In the genomic region with DNA sequence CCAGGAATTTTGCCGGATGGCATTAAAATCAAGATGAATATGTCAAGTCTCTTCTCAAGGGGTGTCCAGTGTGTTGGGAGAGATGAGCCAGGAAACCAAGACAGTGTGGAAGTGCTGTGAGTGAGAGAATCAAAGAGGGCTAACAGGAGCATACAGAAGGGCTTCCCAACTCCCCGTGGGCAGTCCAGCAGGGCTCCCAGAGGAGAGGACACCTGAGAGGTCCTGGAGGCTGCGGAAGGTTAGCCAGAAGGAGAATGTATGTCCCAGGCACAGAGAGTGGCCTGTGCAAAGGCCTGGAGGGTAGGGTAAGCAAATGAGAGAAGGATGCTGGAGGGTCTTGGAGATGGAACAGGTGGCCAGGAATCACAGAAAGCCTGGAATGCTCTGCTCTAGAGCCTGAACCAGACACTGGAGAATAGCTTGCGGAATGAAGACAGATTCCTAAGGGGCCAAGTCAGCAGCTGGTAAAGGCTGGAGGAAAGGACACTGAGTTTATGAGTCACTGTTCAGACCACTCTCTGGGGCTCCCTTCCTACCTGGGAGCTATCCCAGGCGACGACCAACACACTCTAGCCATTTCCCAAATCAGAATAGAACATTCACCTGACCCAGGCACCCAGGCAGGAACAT, we compare ENCODE assay signal across 8 cellular contexts. TPM values are rescaled to one million over a fixed set of nuclear protein-coding genes. Genes with fewer than 3 reads are reported as not detected.
DNase-seq lines count a peak whose midpoint lies in the region; ATAC-seq, FAIRE-seq and TF ChIP-seq lines count a peak whose summit lies in the region.

No MANE protein-coding gene starts in this region.

- TF ChIP-seq EP300 in HepG2 (IDR thresholded peaks at IDR 0.05; ENCODE audit: low read depth in 2 of 2, low read length in 2 of 2) (no peak), HepG2 (CRISPR knock-in tag; IDR thresholded peaks at IDR 0.05; ENCODE audit: borderline replicate concordance) (no peak)

- H4K20me1 ChIP-seq in OCI-LY7 (ENCODE audit: insufficient read depth, low read length) (no peaks in the 10 kb centered on the region), HepG2 (ENCODE audit: insufficient read depth, low read length) (no peaks in the 10 kb centered on the region)

- H3K4me3 ChIP-seq in upper lobe of right lung (no peak overlapping the region), OCI-LY7 (ENCODE audit: low read depth, low read length, poor library complexity, severe bottlenecking) (no peak overlapping the region), HepG2 (replicated peaks in 1 of 3; ENCODE audit: insufficient read depth in 1 of 3, low read depth in 2 of 3, low read length in 3 of 3) (no peak overlapping the region)

- H3K36me3 ChIP-seq in upper lobe of right lung (no peaks in the 10 kb centered on the region), OCI-LY7 (ENCODE audit: insufficient read depth, low read length) (peaks cover 6% of the 10 kb centered on the region; the same call in 1 of the 2 replicates), HepG2 (replicated peaks in 1 of 2; ENCODE audit: control insufficient read depth in 1 of 2, insufficient read depth in 2 of 2, low read length in 2 of 2) (no peaks in the 10 kb centered on the region)

- POLR2A ChIA-PET in OCI-LY7 (lab: Charles Lee) (interaction anchor here (1.0 to 7.2 kb wide), 6 partner anchors 18 to 67 kb away, joined by 3 to 49 read pairs (median 4); a partner anchor contains a TSS), HepG2 (lab: Yijun Ruan, JAX) (interaction anchor here (4.5 kb wide), 1 partner anchor 61 kb away, joined by 25 read pairs; a partner anchor contains a TSS)

- H3K4me3 Mint-ChIP-seq in activated naive CD4-positive, alpha-beta T cell treated with anti-CD3 and anti-CD28 coated beads for 36 hours, result no peak overlapping the region
- H3K4me3 Mint-ChIP-seq in activated T-cell treated with anti-CD3 and anti-CD28 coated beads, Interleukin-2, amount 50 U/mL, for 72 hours, result peak overlapping the region in 1 of 2 donors; percentile 84

- no peak overlapping the region for H3K9ac ChIP-seq in HepG2 (ENCODE audit: insufficient read depth, low read depth, low read length)

- BruUV-seq in OCI-LY7 (replicated peaks; lab: Mats Ljungman, UMichigan) (no TSS peak), HepG2 (replicated peaks; lab: Mats Ljungman, UMichigan) (no TSS peak)

- no peak for DNase-seq in activated naive CD4-positive, alpha-beta T cell treated with anti-CD3 and anti-CD28 coated beads for 36 hours
- no peak for DNase-seq in activated naive CD4-positive, alpha-beta T cell (lab: John Stamatoyannopoulos, UW)
- DNase-seq in activated T-cell treated with anti-CD3 and anti-CD28 coated beads, Interleukin-2, amount 50 U/mL, for 72 hours, result no peak
- peak; percentile 89 for DNase-seq in kidney tubule cell (ENCODE audit: low spot score)
- no peak for DNase-seq in upper lobe of right lung
- no peak for DNase-seq in GM19239 (ENCODE audit: insufficient read length, low spot score)
- no peak for DNase-seq in OCI-LY7 (ENCODE audit: low spot score)
- DNase-seq in HepG2 (ENCODE audit: low spot score), result no peak

- in situ Hi-C loops in HepG2 (cut with HindIII; ENCODE audit: extremely low pct_ligation_motif_present, low pct_unique_long_range_greater_than_20kb), result loop anchor here (10.0 kb wide), 1 partner anchor 66 kb away; a partner anchor contains a TSS

- H3K9me2 ChIP-seq in OCI-LY7 (ENCODE audit: insufficient read depth, low read length), result no peaks in the 10 kb centered on the region

- H3K4me1 ChIP-seq in upper lobe of right lung, result peaks cover 89% of the 10 kb centered on the region
- peaks cover 80% of the 10 kb centered on the region for H3K4me1 ChIP-seq in OCI-LY7 (ENCODE audit: insufficient read depth, low read length, poor library complexity, severe bottlenecking)
- peaks cover 57% of the 10 kb centered on the region for H3K4me1 ChIP-seq in HepG2 (ENCODE audit: insufficient read depth, low read length)

- TF ChIP-seq POLR2A in HepG2 (IDR thresholded peaks at IDR 0.05; ENCODE audit: insufficient read depth in 1 of 2, low read depth in 2 of 2, low read length in 2 of 2), result no peak

- intact Hi-C loops in activated naive CD4-positive, alpha-beta T cell treated with anti-CD3 and anti-CD28 coated beads for 36 hours (cut with micrococcal nuclease), result loop anchor here (5.0 to 10.0 kb wide), 2 partner anchors 792 to 1686 kb away; a partner anchor contains a TSS
- intact Hi-C loops in upper lobe of right lung (cut with DNase I), result no loop called here
- intact Hi-C loops in OCI-LY7 (cut with micrococcal nuclease; ENCODE audit: unreplicated experiment), result no loop called here
- intact Hi-C loops in HepG2 (cut with micrococcal nuclease; ENCODE audit: unreplicated experiment), result no loop called here

- H3K9me3 ChIP-seq in upper lobe of right lung, result no peaks in the 10 kb centered on the region
- H3K9me3 ChIP-seq in OCI-LY7 (ENCODE audit: low read length), result no peaks in the 10 kb centered on the region
- no peaks in the 10 kb centered on the region for H3K9me3 ChIP-seq in HepG2 (ENCODE audit: low read length)

- H3K36me3 Mint-ChIP-seq in activated naive CD4-positive, alpha-beta T cell treated with anti-CD3 and anti-CD28 coated beads for 36 hours (ENCODE audit: low read depth), result peaks cover 12% of the 10 kb centered on the region
- peaks cover 2% of the 10 kb centered on the region in 2 donors for H3K36me3 Mint-ChIP-seq in activated T-cell treated with anti-CD3 and anti-CD28 coated beads, Interleukin-2, amount 50 U/mL, for 72 hours (ENCODE audit: insufficient read depth in 2 of 2)

- no peaks in the 10 kb centered on the region for H3K9me3 Mint-ChIP-seq in activated naive CD4-positive, alpha-beta T cell treated with anti-CD3 and anti-CD28 coated beads for 36 hours
- H3K9me3 Mint-ChIP-seq in activated T-cell treated with anti-CD3 and anti-CD28 coated beads, Interleukin-2, amount 50 U/mL, for 72 hours, result no peaks in the 10 kb centered on the region

- FAIRE-seq in GM19239 (lab: Jason Lieb, UNC) (no peak), HepG2 (lab: Jason Lieb, UNC) (no peak)

- H3K4me2 ChIP-seq in OCI-LY7 (ENCODE audit: low read length) (no peak overlapping the region), HepG2 (ENCODE audit: low read depth, low read length) (no peak overlapping the region)

- H2AFZ ChIP-seq in OCI-LY7 (ENCODE audit: low read length) (no peak overlapping the region), HepG2 (ENCODE audit: low read length) (no peak overlapping the region)

- H3K79me2 ChIP-seq in OCI-LY7 (ENCODE audit: insufficient read depth, low read depth, low read length) (peaks cover under 1% of the 10 kb centered on the region; the same call in 1 of the 2 replicates), HepG2 (ENCODE audit: insufficient read depth, low read length) (no peaks in the 10 kb centered on the region)

- no peak for TF ChIP-seq RAD21 in HepG2 (CRISPR knock-in tag; IDR thresholded peaks at IDR 0.05)

- peaks cover 93% of the 10 kb centered on the region for H3K4me1 Mint-ChIP-seq in activated naive CD4-positive, alpha-beta T cell treated with anti-CD3 and anti-CD28 coated beads for 36 hours (ENCODE audit: low read depth)
- H3K4me1 Mint-ChIP-seq in activated T-cell treated with anti-CD3 and anti-CD28 coated beads, Interleukin-2, amount 50 U/mL, for 72 hours (ENCODE audit: low read depth), result peaks cover 92% of the 10 kb centered on the region

- peak overlapping the region; percentile 95 for H3K27ac Mint-ChIP-seq in activated naive CD4-positive, alpha-beta T cell treated with anti-CD3 and anti-CD28 coated beads for 36 hours
- peak overlapping the region; percentile 99 for H3K27ac Mint-ChIP-seq in activated T-cell treated with anti-CD3 and anti-CD28 coated beads, Interleukin-2, amount 50 U/mL, for 72 hours

- TF ChIP-seq CTCF in upper lobe of right lung (IDR thresholded peaks at IDR 0.05) (no peak), OCI-LY7 (conservative IDR thresholded peaks at IDR 0.05; ENCODE audit: low read length) (no peak), HepG2 (CRISPR knock-in tag; IDR thresholded peaks at IDR 0.05) (no peak)

- H3K27me3 Mint-ChIP-seq in activated naive CD4-positive, alpha-beta T cell treated with anti-CD3 and anti-CD28 coated beads for 36 hours (ENCODE audit: low read depth), result no peaks in the 10 kb centered on the region
- no peaks in the 10 kb centered on the region for H3K27me3 Mint-ChIP-seq in activated T-cell treated with anti-CD3 and anti-CD28 coated beads, Interleukin-2, amount 50 U/mL, for 72 hours (ENCODE audit: low read depth)

- WGBS in HepG2 (ENCODE audit: low lambda C conversion rate), result 93% methylated on average over 6 of the region's 6 CpGs

- CTCF ChIA-PET in activated naive CD4-positive, alpha-beta T cell treated with anti-CD3 and anti-CD28 coated beads for 36 hours (lab: Charles Lee), result interaction anchor here (0.6 to 7.9 kb wide), 6 partner anchors 9 to 69 kb away, joined by 3 to 76 read pairs (median 16); no protein-coding TSS in a partner anchor
- CTCF ChIA-PET in OCI-LY7 (lab: Charles Lee; ENCODE audit: unreplicated experiment) (interaction anchor here (1.2 kb wide), 1 partner anchor 37 kb away, joined by 4 read pairs; no protein-coding TSS in a partner anchor), HepG2 (lab: Yijun Ruan, JAX; ENCODE audit: low intra/inter-chr PET ratio, low total read pairs) (no interaction called here)

- ATAC-seq in activated T-cell treated with anti-CD3 and anti-CD28 coated beads, Interleukin-2, amount 50 U/mL, for 72 hours (replicated peaks in 1 of 2), result no peak
- ATAC-seq in upper lobe of right lung (no peak), HepG2 (no peak)

- no peaks in the 10 kb centered on the region for H3K27me3 ChIP-seq in upper lobe of right lung
- H3K27me3 ChIP-seq in HepG2 (ENCODE audit: control insufficient read depth in 1 of 2, insufficient read depth in 2 of 2, low read length in 2 of 2), result no peaks in the 10 kb centered on the region

- H3K27ac ChIP-seq in upper lobe of right lung (peak overlapping the region; percentile 94), OCI-LY7 (ENCODE audit: low read depth, low read length, poor library complexity, severe bottlenecking) (no peak overlapping the region), HepG2 (ENCODE audit: extremely low read length, insufficient read depth, low read length) (no peak overlapping the region)

RNA-seq across cellular contexts. Expression of a gene that starts 59.4 kb away (rescaled TPM):
- total RNA-seq in activated naive CD4-positive, alpha-beta T cell treated with anti-CD3 and anti-CD28 coated beads for 36 hours, result 1 to 10 TPM; 3.1 to 3.6 TPM
- 1 to 10 TPM; 7.0 to 7.4 TPM for total RNA-seq in activated T-cell treated with anti-CD3 and anti-CD28 coated beads, Interleukin-2, amount 50 U/mL, for 72 hours
- total RNA-seq in upper lobe of right lung (10.2 TPM), OCI-LY7 (2022) (0.18 and 0.36 TPM in 2 replicates), HepG2 (2016; rRNA removed; fragmentation: Illumina TruSeq; extraction: Trizol) (4.0 and 7.1 TPM in 2 replicates)
- 0.88 TPM in 1 of 2 replicates, not detected in the other for total RNA-seq in OCI-LY7 (2014; rRNA removed; shearing (Covaris generic))
- total RNA-seq in HepG2 (2016; cell fraction: cytosol; rRNA removed; fragmentation: Illumina TruSeq; extraction: Trizol; ENCODE audit: low read depth), result 1.7 and 1.8 TPM in 2 replicates
- 2.8 and 7.3 TPM in 2 replicates for total RNA-seq in HepG2 (2016; cell fraction: insoluble cytoplasmic fraction; rRNA removed; fragmentation: Illumina TruSeq; extraction: Trizol)
- total RNA-seq in HepG2 (2016; cell fraction: membrane; rRNA removed; fragmentation: Illumina TruSeq; extraction: Trizol), result 4.9 and 5.0 TPM in 2 replicates
- 9.2 and 10.1 TPM in 2 replicates for total RNA-seq in HepG2 (2016; cell fraction: nucleus; rRNA removed; fragmentation: Illumina TruSeq; extraction: Trizol)
- 15.1 and 17.1 TPM in 2 replicates for polyA plus RNA-seq in HepG2 (2011; rRNA removed)
- 9.8 and 10.8 TPM in 2 replicates for polyA plus RNA-seq in HepG2 (2011; cell fraction: cytosol; rRNA removed)
- 31.0 and 32.0 TPM in 2 replicates for polyA plus RNA-seq in HepG2 (2011; cell fraction: nucleus; rRNA removed)
- 4.3 and 4.5 TPM in 2 replicates for polyA plus RNA-seq in HepG2 (2012)
- polyA plus RNA-seq in HepG2 (2016; cell fraction: cytosol; fragmentation: Illumina TruSeq; extraction: Trizol; ENCODE audit: low read depth), result 1.2 and 1.3 TPM in 2 replicates
- 3.2 and 3.9 TPM in 2 replicates for polyA plus RNA-seq in HepG2 (2016; cell fraction: insoluble cytoplasmic fraction; fragmentation: Illumina TruSeq; extraction: Trizol; ENCODE audit: low read depth)
- 2.6 TPM in 2 replicates for polyA plus RNA-seq in HepG2 (2016; cell fraction: membrane; fragmentation: Illumina TruSeq; extraction: Trizol; ENCODE audit: low read depth)
- 16.4 and 21.5 TPM in 2 replicates for polyA plus RNA-seq in HepG2 (2016; cell fraction: nucleus; fragmentation: Illumina TruSeq; extraction: Trizol; ENCODE audit: insufficient read depth, low read depth)
- 40.2 and 159 TPM in 2 replicates for polyA minus RNA-seq in HepG2 (2011; rRNA and poly(A)+ RNA removed; ENCODE audit: low replicate concordance)
- polyA minus RNA-seq in HepG2 (2011; cell fraction: cytosol; rRNA and poly(A)+ RNA removed), result 4.4 and 5.1 TPM in 2 replicates
- 10.6 and 10.7 TPM in 2 replicates for polyA minus RNA-seq in HepG2 (2011; cell fraction: nucleus; rRNA and poly(A)+ RNA removed)
